In the genomic region with DNA sequence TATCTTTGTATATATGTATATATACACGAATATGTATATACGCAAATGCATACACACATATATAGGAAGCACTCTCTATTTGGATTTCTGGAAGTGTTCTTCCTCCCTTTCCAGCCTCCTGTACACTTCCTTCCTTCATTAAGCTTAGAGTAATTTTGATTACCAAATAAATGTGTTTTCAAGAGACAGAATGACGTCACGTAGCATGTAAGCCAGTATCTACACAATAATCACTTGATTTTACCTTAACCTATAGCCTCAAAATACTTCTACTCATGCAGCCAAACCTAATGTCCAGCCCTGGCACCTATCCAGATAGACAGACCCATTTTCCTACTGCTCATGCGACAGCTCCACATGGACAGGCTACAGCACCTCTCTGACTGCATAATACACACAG, we compare ENCODE assay signal across 9 cellular contexts. TPM values are rescaled to one million over a fixed set of nuclear protein-coding genes. Genes with fewer than 3 reads are reported as not detected.
"Had no signal": no experiment of that assay in that cellular context is flagged by ENCODE, and none has a peak within 500 bp of the region (broad histone marks: within the 10 kb centered on the region; RNA-seq: fewer than 3 reads in every experiment).

No MANE protein-coding gene starts in this region.

- H3K4me3 ChIP-seq: GM12878 had no signal

- FAIRE-seq: G401.6, GM12878, GM12891, GM12892, GM18507, GM19239 had no signal

- ATAC-seq: GM12878 had no signal

- DNase-seq: GDM1, GF-D8 had no signal

RNA-seq across cellular contexts. Expression of a gene that starts 29.9 kb away (rescaled TPM):
- total RNA-seq: G401, GM12878 had no signal
- polyA plus RNA-seq: GM12878 had no signal
